20 cellular contexts compared by ENCODE assay signal in the genomic region with DNA sequence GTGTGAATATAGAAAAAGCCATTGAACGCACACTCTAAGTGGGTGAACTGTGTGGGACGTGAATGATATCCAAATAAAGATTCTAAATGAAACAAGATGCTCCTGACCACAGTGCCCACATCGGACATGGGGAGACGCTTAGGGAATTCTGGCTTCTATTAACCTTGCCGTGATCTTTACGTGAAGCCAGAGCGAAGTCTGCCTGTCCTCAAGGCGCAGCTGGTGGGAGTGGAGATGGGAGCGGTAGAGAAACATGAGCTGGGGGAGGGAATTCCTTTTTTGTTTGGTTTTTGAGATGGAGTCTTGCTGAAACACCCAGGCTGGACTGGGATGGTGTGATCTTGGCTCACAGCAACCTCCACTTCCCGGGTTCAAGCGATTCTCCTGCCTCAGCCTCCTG. TPM values are rescaled to one million over a fixed set of nuclear protein-coding genes. Genes with fewer than 3 reads are reported as not detected.
DNase-seq lines count a peak whose midpoint lies in the region; ATAC-seq and TF ChIP-seq lines count a peak whose summit lies in the region.
"Had no signal": no experiment of that assay in that cellular context is flagged by ENCODE, and none has a peak within 500 bp of the region (broad histone marks: within the 10 kb centered on the region; RNA-seq: fewer than 3 reads in every experiment).

No MANE protein-coding gene starts in this region.

- H3K4me1 Mint-ChIP-seq in type B pancreatic cell (ENCODE audit: unreplicated experiment), result no peaks in the 10 kb centered on the region
- H3K4me1 Mint-ChIP-seq: B cell, CD14-positive monocyte had no signal

- H3K27me3 Mint-ChIP-seq in type B pancreatic cell, result peaks cover 5% of the 10 kb centered on the region

- no peak for ATAC-seq in heart left ventricle
- no peak for ATAC-seq in left lobe of liver
- no peak for ATAC-seq in GM19397 (IDR thresholded peaks at IDR 0.05; ENCODE audit: unreplicated experiment)

- H3K27me3 ChIP-seq in right atrium auricular region (no peaks in the 10 kb centered on the region), heart left ventricle (no peaks in the 10 kb centered on the region)
- H3K27me3 ChIP-seq: Peyer's patch had no signal

- H3K4me1 ChIP-seq in right atrium auricular region (no peaks in the 10 kb centered on the region), heart left ventricle (no peaks in the 10 kb centered on the region)
- H3K4me1 ChIP-seq: Peyer's patch had no signal

- H3K36me3 ChIP-seq in right atrium auricular region (no peaks in the 10 kb centered on the region), heart left ventricle (no peaks in the 10 kb centered on the region)
- H3K36me3 ChIP-seq: MG63, Peyer's patch had no signal

- TF ChIP-seq POLR2A in heart left ventricle (IDR thresholded peaks at IDR 0.05), result no peak

- H3K4me3 ChIP-seq in right atrium auricular region (no peak overlapping the region), heart left ventricle (no peak overlapping the region)
- H3K4me3 ChIP-seq: MG63, Peyer's patch, SK-N-MC had no signal

- TF ChIP-seq CTCF in right atrium auricular region (IDR thresholded peaks at IDR 0.05), result no peak
- TF ChIP-seq CTCF in heart left ventricle (IDR thresholded peaks at IDR 0.05), result no peak
- no peak for TF ChIP-seq CTCF in type B pancreatic cell (conservative IDR thresholded peaks at IDR 0.05)

- peak; percentile 30 for DNase-seq in right atrium auricular region (ENCODE audit: low spot score)
- DNase-seq in heart left ventricle, result no peak
- peak; percentile 21 for DNase-seq in ecto neural progenitor cell (ENCODE audit: low spot score)
- peak; percentile 27 for DNase-seq in left lobe of liver (ENCODE audit: low spot score)
- DNase-seq in type B pancreatic cell (ENCODE audit: extremely low spot score, unreplicated experiment), result peak; percentile 15
- DNase-seq in NCI-H2081 treated with DMSO at 0.1 percent for 48 hours (lab: John Stamatoyannopoulos, UW), result no peak
- no peak for DNase-seq in NCI-H524 (lab: John Stamatoyannopoulos, UW)
- DNase-seq: GDM1, HFFc6, MG63, NCI-H1417, NCI-H1930, NCI-H226, NCI-H524 treated with DMSO at 0.1 percent for 48 hours, Right ventricle myocardium superior had no signal

- 89 to 94% (median 92%) methylated on average over 11 of the region's 11 CpGs for WGBS in heart left ventricle, 4 donors

- H3K9me3 Mint-ChIP-seq in type B pancreatic cell, result peaks cover 6% of the 10 kb centered on the region

- H3K9me3 ChIP-seq in right atrium auricular region, result no peaks in the 10 kb centered on the region
- peaks cover 0 to 16% (median 2%) of the 10 kb centered on the region in 12 donors for H3K9me3 ChIP-seq in heart left ventricle

- H3K27ac Mint-ChIP-seq in type B pancreatic cell, result no peak overlapping the region
- H3K27ac Mint-ChIP-seq: B cell, HFFc6 had no signal

- intact Hi-C loops in heart left ventricle (cut with DNase I), result no loop called here

- peaks cover 4% of the 10 kb centered on the region for H3K36me3 Mint-ChIP-seq in type B pancreatic cell
- H3K36me3 Mint-ChIP-seq: CD14-positive monocyte had no signal

- no peak overlapping the region for H3K4me3 Mint-ChIP-seq in type B pancreatic cell
- H3K4me3 Mint-ChIP-seq: B cell, CD14-positive monocyte, HFFc6 had no signal

- H3K27ac ChIP-seq in right atrium auricular region (no peak overlapping the region), heart left ventricle (no peak overlapping the region)
- H3K27ac ChIP-seq: Peyer's patch, SK-N-MC had no signal

RNA-seq across cellular contexts. Expression of gene VSTM2L, which starts 46.0 kb away (rescaled TPM):
- total RNA-seq in right atrium auricular region, result 100 to 1,000 TPM in 1 of 2 donors, 10 to 100 TPM in 1; 97.4 to 303 TPM
- 10 to 100 TPM in 5 of 9 donors, 1 to 10 TPM in 4; 3.7 to 49.5 (median 17.4) TPM for total RNA-seq in heart left ventricle
- polyA plus RNA-seq in heart left ventricle, result 10 to 100 TPM; 10.7 to 28.1 TPM
- 4.4 TPM for total RNA-seq in left lobe of liver
- total RNA-seq in type B pancreatic cell (ENCODE audit: low replicate concordance), result 11.4 and 11.6 TPM in 2 replicates
- total RNA-seq: B cell had no signal
- polyA plus RNA-seq: CD14-positive monocyte had no signal

Comparison
In these comparisons a context has a peak if more than half of its experiments do, and no peak if none do; other contexts are left out.
1. DNase-seq: peak in right atrium auricular region (single experiment), ecto neural progenitor cell (single experiment), left lobe of liver (single experiment) and type B pancreatic cell (single experiment); none in heart left ventricle (0 of 5), NCI-H2081 treated with DMSO at 0.1 percent for 48 hours (single experiment) and NCI-H524 (0 of 2).